ENCODE assay signal across 1 cellular context in genomic region chr12:110417113-110417512, GRCh38.
TF ChIP-seq lines count a peak whose summit lies in the region.
"Not testable (repeated sequence)": the region's sequence is repeated elsewhere in the genome, so short reads cannot be mapped to it uniquely, and the experiment has no call there.

No MANE protein-coding gene starts in this region.

TF ChIP-seq in K562, 482 proteins besides CTCF, POLR2A, EP300 and RAD21:
- not testable (repeated sequence) for TF ChIP-seq JUND (IDR thresholded peaks at IDR 0.05; ENCODE audit: borderline replicate concordance, low read depth, low read length)
- TF ChIP-seq JUND (tag; IDR thresholded peaks at IDR 0.05; ENCODE audit: borderline replicate concordance, low read depth, low read length) = 0 out of 3 replicates have a peak, but pooled peaks have one; percentile 9
- TF ChIP-seq MLLT1 (IDR thresholded peaks at IDR 0.05) = 0 out of 4 replicates have a peak, but pooled peaks of 1 of the 2 experiments have one; percentile 15
- peak; percentile 71; the same call in 1 of the 2 replicates for TF ChIP-seq SOX6 (IDR thresholded peaks at IDR 0.05)
- peak; percentile 19; the same call in 1 of the 2 replicates for TF ChIP-seq ZNF384 (IDR thresholded peaks at IDR 0.05; ENCODE audit: low read depth, low read length)
